9 cellular contexts compared by ENCODE assay signal in genomic region chr10:102612964-102613275, GRCh38. TPM values are rescaled to one million over a fixed set of nuclear protein-coding genes. Genes with fewer than 3 reads are reported as not detected.
DNase-seq lines count a peak whose midpoint lies in the region; ATAC-seq and TF ChIP-seq lines count a peak whose summit lies in the region.
"Had no signal": no experiment of that assay in that cellular context is flagged by ENCODE, and none has a peak within 500 bp of the region (broad histone marks: within the 10 kb centered on the region; RNA-seq: fewer than 3 reads in every experiment).

No MANE protein-coding gene starts in this region.

- TF ChIP-seq CTCF in lower lobe of right lung (IDR thresholded peaks at IDR 0.05), result no peak

- H3K36me3 ChIP-seq in lower lobe of right lung, result peaks cover 29% of the 10 kb centered on the region

- DNase-seq in T follicular helper cell (ENCODE audit: low read depth) (peak; percentile 73), activated T-helper 1 cell treated with Interleukin-2 at 50 U/mL for 16 hours (ENCODE audit: low read depth) (peak; percentile 31), lower lobe of right lung (peak; percentile 29), foreskin melanocyte (no peak)
- peak; percentile 68 for DNase-seq in stimulated activated CD8-positive, alpha-beta memory T cell treated with anti-CD3 and anti-CD28 coated beads, Interleukin-4, amount 100 ng/mL, for 48 hours
- DNase-seq: small intestine had no signal

- H3K4me1 ChIP-seq in lower lobe of right lung, result peaks cover 68% of the 10 kb centered on the region

- intact Hi-C loops in lower lobe of right lung (cut with DNase I), result no loop called here

- H3K27ac ChIP-seq in lower lobe of right lung, result peak overlapping the region; percentile 71

- H3K27me3 ChIP-seq in lower lobe of right lung (ENCODE audit: low read depth), result no peaks in the 10 kb centered on the region

- ATAC-seq in lower lobe of right lung, result no peak
- no peak for ATAC-seq in SK-N-SH treated with all-trans-retinoic acid at 6 μM for 48 hours
- ATAC-seq in HG03565 (IDR thresholded peaks at IDR 0.05; ENCODE audit: unreplicated experiment), result no peak
- ATAC-seq in GM18511 (IDR thresholded peaks at IDR 0.05; ENCODE audit: unreplicated experiment), result no peak

- no peaks in the 10 kb centered on the region for H3K9me3 ChIP-seq in lower lobe of right lung

- no peak overlapping the region for H3K4me3 ChIP-seq in lower lobe of right lung

TF ChIP-seq in SK-N-SH treated with all-trans-retinoic acid at 6 μM for 48 hours, 23 proteins besides CTCF, POLR2A, EP300 and RAD21:
- TF ChIP-seq PPARA (CRISPR knock-in tag; IDR thresholded peaks at IDR 0.05; ENCODE audit: borderline replicate concordance) (no peak), CSDC2 (CRISPR knock-in tag; IDR thresholded peaks at IDR 0.05) (no peak), TCF4 (CRISPR knock-in tag; IDR thresholded peaks at IDR 0.05; ENCODE audit: borderline replicate concordance) (no peak), RARB (CRISPR knock-in tag; IDR thresholded peaks at IDR 0.05) (no peak), POU6F1 (CRISPR knock-in tag; IDR thresholded peaks at IDR 0.05; ENCODE audit: borderline replicate concordance, low read depth) (no peak), ZC3H10 (CRISPR knock-in tag; IDR thresholded peaks at IDR 0.05) (no peak), ISL1 (CRISPR knock-in tag; IDR thresholded peaks at IDR 0.05) (no peak), ZNF70 (CRISPR knock-in tag; IDR thresholded peaks at IDR 0.05) (no peak), TOX (CRISPR knock-in tag; IDR thresholded peaks at IDR 0.05; ENCODE audit: borderline replicate concordance) (no peak), CREB5 (CRISPR knock-in tag; IDR thresholded peaks at IDR 0.05; ENCODE audit: low read depth) (no peak), ESRRG (CRISPR knock-in tag; IDR thresholded peaks at IDR 0.05) (no peak), SNAI2 (CRISPR knock-in tag; IDR thresholded peaks at IDR 0.05) (no peak), ZNF8 (CRISPR knock-in tag; IDR thresholded peaks at IDR 0.05) (no peak), CSRNP3 (CRISPR knock-in tag; IDR thresholded peaks at IDR 0.05) (no peak), OSR1 (CRISPR knock-in tag; IDR thresholded peaks at IDR 0.05) (no peak), GLIS3 (CRISPR knock-in tag; IDR thresholded peaks at IDR 0.05) (no peak), ARNTL (CRISPR knock-in tag; IDR thresholded peaks at IDR 0.05; ENCODE audit: borderline replicate concordance, low read depth) (no peak), BACH2 (CRISPR knock-in tag; IDR thresholded peaks at IDR 0.05; ENCODE audit: borderline replicate concordance) (no peak)
- TF ChIP-seq, protein P1, sequence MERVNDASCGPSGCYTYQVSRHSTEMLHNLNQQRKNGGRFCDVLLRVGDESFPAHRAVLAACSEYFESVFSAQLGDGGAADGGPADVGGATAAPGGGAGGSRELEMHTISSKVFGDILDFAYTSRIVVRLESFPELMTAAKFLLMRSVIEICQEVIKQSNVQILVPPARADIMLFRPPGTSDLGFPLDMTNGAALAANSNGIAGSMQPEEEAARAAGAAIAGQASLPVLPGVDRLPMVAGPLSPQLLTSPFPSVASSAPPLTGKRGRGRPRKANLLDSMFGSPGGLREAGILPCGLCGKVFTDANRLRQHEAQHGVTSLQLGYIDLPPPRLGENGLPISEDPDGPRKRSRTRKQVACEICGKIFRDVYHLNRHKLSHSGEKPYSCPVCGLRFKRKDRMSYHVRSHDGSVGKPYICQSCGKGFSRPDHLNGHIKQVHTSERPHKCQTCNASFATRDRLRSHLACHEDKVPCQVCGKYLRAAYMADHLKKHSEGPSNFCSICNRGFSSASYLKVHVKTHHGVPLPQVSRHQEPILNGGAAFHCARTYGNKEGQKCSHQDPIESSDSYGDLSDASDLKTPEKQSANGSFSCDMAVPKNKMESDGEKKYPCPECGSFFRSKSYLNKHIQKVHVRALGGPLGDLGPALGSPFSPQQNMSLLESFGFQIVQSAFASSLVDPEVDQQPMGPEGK (CRISPR knock-in tag; IDR thresholded peaks at IDR 0.05; ENCODE audit: borderline replicate concordance), result no peak

RNA-seq across cellular contexts. Expression of gene TRIM8, which starts 31.4 kb away (rescaled TPM):
- 142 TPM for total RNA-seq in lower lobe of right lung
